1 cellular context compared by ENCODE assay signal in the genomic region with DNA sequence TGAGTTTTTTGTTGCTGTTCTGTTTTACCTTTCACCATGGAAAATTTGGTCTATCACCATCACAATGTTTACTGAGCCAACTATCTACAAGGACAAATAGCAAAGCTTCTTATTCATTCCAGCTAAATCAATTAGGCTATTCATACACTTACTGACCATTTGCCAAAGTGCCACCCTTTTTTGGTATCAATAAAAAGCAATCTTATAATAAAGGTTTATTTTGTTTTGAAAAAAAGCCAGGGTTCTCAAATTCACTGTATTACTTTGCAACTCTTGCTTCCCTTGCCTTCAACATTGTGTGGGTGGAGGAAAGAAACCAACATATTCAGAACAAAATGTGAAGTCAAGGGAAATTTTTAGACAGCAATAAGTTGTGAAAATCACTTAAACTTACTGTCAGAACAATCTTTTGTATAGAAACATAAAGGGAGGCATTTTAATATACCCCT.
TF ChIP-seq lines count a peak whose summit lies in the region.

No MANE protein-coding gene starts in this region.

TF ChIP-seq in WTC11, 78 proteins besides CTCF, POLR2A, EP300 and RAD21 (continued from another document):
- TF ChIP-seq, protein P1, sequence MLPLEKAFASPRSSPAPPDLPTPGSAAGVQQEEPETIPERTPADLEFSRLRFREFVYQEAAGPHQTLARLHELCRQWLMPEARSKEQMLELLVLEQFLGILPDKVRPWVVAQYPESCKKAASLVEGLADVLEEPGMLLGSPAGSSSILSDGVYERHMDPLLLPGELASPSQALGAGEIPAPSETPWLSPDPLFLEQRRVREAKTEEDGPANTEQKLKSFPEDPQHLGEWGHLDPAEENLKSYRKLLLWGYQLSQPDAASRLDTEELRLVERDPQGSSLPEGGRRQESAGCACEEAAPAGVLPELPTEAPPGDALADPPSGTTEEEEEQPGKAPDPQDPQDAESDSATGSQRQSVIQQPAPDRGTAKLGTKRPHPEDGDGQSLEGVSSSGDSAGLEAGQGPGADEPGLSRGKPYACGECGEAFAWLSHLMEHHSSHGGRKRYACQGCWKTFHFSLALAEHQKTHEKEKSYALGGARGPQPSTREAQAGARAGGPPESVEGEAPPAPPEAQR (CRISPR knock-in tag; IDR thresholded peaks at IDR 0.05), result no peak
- no peak for TF ChIP-seq FOXK1 (CRISPR knock-in tag; IDR thresholded peaks at IDR 0.05)
- TF ChIP-seq, protein P2, sequence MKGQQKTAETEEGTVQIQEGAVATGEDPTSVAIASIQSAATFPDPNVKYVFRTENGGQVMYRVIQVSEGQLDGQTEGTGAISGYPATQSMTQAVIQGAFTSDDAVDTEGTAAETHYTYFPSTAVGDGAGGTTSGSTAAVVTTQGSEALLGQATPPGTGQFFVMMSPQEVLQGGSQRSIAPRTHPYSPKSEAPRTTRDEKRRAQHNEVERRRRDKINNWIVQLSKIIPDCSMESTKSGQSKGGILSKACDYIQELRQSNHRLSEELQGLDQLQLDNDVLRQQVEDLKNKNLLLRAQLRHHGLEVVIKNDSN (CRISPR knock-in tag; IDR thresholded peaks at IDR 0.05), result no peak
